ENCODE assay signal across 22 cellular contexts in the genomic region with DNA sequence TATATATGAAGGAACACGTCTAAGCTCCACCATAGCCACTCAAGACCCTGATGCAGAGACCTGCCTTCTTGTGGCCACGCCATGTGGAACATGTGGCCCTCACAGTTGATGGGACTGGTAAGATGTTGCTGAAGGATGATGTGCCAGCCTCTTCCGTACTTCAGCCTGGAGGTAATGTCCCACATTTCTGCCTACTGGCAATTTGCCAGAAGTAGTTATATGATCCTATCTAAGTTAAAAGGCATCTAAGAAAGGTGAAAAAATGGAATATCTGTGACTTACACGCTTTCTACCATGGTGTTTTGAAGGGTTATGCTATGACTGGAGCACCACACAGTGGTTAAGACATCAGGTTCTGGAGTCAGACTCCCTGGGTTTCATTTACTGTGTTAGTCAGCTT.
"Had no signal": no experiment of that assay in that cellular context is flagged by ENCODE, and none has a peak within 500 bp of the region (broad histone marks: within the 10 kb centered on the region; RNA-seq: fewer than 3 reads in every experiment).

No MANE protein-coding gene starts in this region.

- H3K4me3 ChIP-seq: esophagus squamous epithelium, gastrocnemius medialis, lung, ovary, psoas muscle, skin epidermis, spleen, suprapubic skin, transverse colon, upper lobe of right lung, vagina had no signal

- DNase-seq: cortex of kidney; effector memory CD8-positive, alpha-beta T cell; erythroblast; esophagus squamous epithelium; gastrocnemius medialis; head of caudate nucleus; natural killer cell; occipital lobe; ovary; posterior cingulate gyrus; psoas muscle; right cardiac atrium; spleen; stimulated activated naive B cell treated with anti-CD40 and anti-IgM and Interleukin-4, amounts not matched to agents 10 μg/mL and 1 μg/mL and 100 μg/mL, for 72 hours; transverse colon; upper lobe of right lung had no signal

- FAIRE-seq: endometrium, keratinocyte had no signal
